Comparison of ENCODE assay signal across 8 cellular contexts in genomic region chr9:107465467-107466451, GRCh38.
DNase-seq lines count a peak whose midpoint lies in the region; ATAC-seq and TF ChIP-seq lines count a peak whose summit lies in the region.

No MANE protein-coding gene starts in this region.

- ATAC-seq in HG02571 (IDR thresholded peaks at IDR 0.05; ENCODE audit: unreplicated experiment): peak; percentile 65

- no peaks in the 10 kb centered on the region for H3K9me3 ChIP-seq in NT2/D1 (ENCODE audit: insufficient read depth, low read length)

- TF ChIP-seq CTCF in choroid plexus epithelial cell (conservative IDR thresholded peaks at IDR 0.05; ENCODE audit: low read depth, low read length): peak; percentile 52

- H3K4me3 ChIP-seq in NT2/D1 (ENCODE audit: insufficient read length, low read depth) (peak overlapping the region; percentile 72), choroid plexus epithelial cell (ENCODE audit: low read depth, low read length) (peak overlapping the region; percentile 65)

- peak; percentile 83 for DNase-seq in NCI-H748 (lab: John Stamatoyannopoulos, UW; ENCODE audit: unreplicated experiment)
- no peak for DNase-seq in NCI-H748 treated with DMSO at 0.1 percent for 48 hours (lab: John Stamatoyannopoulos, UW)
- no peak for DNase-seq in NT2/D1 (ENCODE audit: low read depth, low spot score)
- DNase-seq in choroid plexus epithelial cell (ENCODE audit: low read depth): peak; percentile 58
- peak; percentile 43 for DNase-seq in kidney glomerular epithelial cell (lab: John Stamatoyannopoulos, UW)
- peak; percentile 17 for DNase-seq in stimulated activated CD4-positive, alpha-beta T cell treated with anti-CD3 and anti-CD28 coated beads, Interleukin-4, amount 100 ng/mL, for 1 hour
- no peak for DNase-seq in NCI-H1694 (lab: John Stamatoyannopoulos, UW)

- peak overlapping the region; percentile 88 for H3K9ac ChIP-seq in NT2/D1 (ENCODE audit: insufficient read length, low read depth)

- peaks cover 2% of the 10 kb centered on the region for H3K4me1 ChIP-seq in NT2/D1 (ENCODE audit: insufficient read depth, insufficient read length)

- H3K27me3 ChIP-seq in NT2/D1 (ENCODE audit: insufficient read depth, insufficient read length): peaks cover 31% of the 10 kb centered on the region

- H3K36me3 ChIP-seq in NT2/D1 (ENCODE audit: insufficient read depth, insufficient read length, low read length): no peaks in the 10 kb centered on the region

Comparison
In these comparisons a context has a peak if more than half of its experiments do, and no peak if none do; other contexts are left out.
1. DNase-seq: peak in NCI-H748 (single experiment), choroid plexus epithelial cell (single experiment), kidney glomerular epithelial cell (single experiment) and stimulated activated CD4-positive, alpha-beta T cell treated with anti-CD3 and anti-CD28 coated beads, Interleukin-4, amount 100 ng/mL, for 1 hour (single experiment); none in NCI-H748 treated with DMSO at 0.1 percent for 48 hours (single experiment), NT2/D1 (single experiment) and NCI-H1694 (single experiment).